Comparison of ENCODE assay signal across 1 cellular context in the genomic region with DNA sequence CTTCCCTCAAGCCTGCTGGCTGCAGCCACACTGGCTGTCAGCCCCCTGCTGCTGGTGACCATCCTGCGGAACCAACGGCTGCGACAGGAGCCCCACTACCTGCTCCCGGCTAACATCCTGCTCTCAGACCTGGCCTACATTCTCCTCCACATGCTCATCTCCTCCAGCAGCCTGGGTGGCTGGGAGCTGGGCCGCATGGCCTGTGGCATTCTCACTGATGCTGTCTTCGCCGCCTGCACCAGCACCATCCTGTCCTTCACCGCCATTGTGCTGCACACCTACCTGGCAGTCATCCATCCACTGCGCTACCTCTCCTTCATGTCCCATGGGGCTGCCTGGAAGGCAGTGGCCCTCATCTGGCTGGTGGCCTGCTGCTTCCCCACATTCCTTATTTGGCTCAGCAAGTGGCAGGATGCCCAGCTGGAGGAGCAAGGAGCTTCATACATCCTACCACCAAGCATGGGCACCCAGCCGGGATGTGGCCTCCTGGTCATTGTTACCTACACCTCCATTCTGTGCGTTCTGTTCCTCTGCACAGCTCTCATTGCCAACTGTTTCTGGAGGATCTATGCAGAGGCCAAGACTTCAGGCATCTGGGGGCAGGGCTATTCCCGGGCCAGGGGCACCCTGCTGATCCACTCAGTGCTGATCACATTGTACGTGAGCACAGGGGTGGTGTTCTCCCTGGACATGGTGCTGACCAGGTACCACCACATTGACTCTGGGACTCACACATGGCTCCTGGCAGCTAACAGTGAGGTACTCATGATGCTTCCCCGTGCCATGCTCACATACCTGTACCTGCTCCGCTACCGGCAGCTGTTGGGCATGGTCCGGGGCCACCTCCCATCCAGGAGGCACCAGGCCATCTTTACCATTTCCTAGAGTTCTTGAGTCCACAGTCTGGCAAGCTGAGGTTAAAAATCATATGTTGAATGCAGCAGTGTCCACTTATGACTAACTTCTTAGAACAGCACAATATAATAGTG.
TF ChIP-seq lines count a peak whose summit lies in the region.

No MANE protein-coding gene starts in this region.

TF ChIP-seq in GM23338, 12 proteins besides CTCF, POLR2A, EP300 and RAD21 (continued from another document):
- TF ChIP-seq, protein P1, sequence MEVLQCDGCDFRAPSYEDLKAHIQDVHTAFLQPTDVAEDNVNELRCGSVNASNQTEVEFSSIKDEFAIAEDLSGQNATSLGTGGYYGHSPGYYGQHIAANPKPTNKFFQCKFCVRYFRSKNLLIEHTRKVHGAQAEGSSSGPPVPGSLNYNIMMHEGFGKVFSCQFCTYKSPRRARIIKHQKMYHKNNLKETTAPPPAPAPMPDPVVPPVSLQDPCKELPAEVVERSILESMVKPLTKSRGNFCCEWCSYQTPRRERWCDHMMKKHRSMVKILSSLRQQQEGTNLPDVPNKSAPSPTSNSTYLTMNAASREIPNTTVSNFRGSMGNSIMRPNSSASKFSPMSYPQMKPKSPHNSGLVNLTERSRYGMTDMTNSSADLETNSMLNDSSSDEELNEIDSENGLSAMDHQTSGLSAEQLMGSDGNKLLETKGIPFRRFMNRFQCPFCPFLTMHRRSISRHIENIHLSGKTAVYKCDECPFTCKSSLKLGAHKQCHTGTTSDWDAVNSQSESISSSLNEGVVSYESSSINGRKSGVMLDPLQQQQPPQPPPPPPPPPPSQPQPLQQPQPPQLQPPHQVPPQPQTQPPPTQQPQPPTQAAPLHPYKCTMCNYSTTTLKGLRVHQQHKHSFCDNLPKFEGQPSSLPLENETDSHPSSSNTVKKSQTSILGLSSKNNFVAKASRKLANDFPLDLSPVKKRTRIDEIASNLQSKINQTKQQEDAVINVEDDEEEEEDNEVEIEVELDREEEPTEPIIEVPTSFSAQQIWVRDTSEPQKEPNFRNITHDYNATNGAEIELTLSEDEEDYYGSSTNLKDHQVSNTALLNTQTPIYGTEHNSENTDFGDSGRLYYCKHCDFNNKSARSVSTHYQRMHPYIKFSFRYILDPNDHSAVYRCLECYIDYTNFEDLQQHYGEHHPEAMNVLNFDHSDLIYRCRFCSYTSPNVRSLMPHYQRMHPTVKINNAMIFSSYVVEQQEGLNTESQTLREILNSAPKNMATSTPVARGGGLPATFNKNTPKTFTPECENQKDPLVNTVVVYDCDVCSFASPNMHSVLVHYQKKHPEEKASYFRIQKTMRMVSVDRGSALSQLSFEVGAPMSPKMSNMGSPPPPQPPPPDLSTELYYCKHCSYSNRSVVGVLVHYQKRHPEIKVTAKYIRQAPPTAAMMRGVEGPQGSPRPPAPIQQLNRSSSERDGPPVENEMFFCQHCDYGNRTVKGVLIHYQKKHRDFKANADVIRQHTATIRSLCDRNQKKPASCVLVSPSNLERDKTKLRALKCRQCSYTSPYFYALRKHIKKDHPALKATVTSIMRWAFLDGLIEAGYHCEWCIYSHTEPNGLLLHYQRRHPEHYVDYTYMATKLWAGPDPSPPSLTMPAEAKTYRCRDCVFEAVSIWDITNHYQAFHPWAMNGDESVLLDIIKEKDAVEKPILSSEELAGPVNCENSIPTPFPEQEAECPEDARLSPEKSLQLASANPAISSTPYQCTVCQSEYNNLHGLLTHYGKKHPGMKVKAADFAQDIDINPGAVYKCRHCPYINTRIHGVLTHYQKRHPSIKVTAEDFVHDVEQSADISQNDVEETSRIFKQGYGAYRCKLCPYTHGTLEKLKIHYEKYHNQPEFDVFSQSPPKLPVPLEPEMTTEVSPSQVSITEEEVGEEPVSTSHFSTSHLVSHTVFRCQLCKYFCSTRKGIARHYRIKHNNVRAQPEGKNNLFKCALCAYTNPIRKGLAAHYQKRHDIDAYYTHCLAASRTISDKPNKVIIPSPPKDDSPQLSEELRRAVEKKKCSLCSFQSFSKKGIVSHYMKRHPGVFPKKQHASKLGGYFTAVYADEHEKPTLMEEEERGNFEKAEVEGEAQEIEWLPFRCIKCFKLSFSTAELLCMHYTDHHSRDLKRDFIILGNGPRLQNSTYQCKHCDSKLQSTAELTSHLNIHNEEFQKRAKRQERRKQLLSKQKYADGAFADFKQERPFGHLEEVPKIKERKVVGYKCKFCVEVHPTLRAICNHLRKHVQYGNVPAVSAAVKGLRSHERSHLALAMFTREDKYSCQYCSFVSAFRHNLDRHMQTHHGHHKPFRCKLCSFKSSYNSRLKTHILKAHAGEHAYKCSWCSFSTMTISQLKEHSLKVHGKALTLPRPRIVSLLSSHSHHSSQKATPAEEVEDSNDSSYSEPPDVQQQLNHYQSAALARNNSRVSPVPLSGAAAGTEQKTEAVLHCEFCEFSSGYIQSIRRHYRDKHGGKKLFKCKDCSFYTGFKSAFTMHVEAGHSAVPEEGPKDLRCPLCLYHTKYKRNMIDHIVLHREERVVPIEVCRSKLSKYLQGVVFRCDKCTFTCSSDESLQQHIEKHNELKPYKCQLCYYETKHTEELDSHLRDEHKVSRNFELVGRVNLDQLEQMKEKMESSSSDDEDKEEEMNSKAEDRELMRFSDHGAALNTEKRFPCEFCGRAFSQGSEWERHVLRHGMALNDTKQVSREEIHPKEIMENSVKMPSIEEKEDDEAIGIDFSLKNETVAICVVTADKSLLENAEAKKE (CRISPR knock-in tag; IDR thresholded peaks at IDR 0.05): no peak
- no peak for TF ChIP-seq EZH2phosphoT487 (IDR thresholded peaks at IDR 0.05; ENCODE audit: unreplicated experiment)
- no peak for TF ChIP-seq CREB1 (CRISPR knock-in tag; IDR thresholded peaks at IDR 0.05; ENCODE audit: low read depth)
- TF ChIP-seq, protein P2, sequence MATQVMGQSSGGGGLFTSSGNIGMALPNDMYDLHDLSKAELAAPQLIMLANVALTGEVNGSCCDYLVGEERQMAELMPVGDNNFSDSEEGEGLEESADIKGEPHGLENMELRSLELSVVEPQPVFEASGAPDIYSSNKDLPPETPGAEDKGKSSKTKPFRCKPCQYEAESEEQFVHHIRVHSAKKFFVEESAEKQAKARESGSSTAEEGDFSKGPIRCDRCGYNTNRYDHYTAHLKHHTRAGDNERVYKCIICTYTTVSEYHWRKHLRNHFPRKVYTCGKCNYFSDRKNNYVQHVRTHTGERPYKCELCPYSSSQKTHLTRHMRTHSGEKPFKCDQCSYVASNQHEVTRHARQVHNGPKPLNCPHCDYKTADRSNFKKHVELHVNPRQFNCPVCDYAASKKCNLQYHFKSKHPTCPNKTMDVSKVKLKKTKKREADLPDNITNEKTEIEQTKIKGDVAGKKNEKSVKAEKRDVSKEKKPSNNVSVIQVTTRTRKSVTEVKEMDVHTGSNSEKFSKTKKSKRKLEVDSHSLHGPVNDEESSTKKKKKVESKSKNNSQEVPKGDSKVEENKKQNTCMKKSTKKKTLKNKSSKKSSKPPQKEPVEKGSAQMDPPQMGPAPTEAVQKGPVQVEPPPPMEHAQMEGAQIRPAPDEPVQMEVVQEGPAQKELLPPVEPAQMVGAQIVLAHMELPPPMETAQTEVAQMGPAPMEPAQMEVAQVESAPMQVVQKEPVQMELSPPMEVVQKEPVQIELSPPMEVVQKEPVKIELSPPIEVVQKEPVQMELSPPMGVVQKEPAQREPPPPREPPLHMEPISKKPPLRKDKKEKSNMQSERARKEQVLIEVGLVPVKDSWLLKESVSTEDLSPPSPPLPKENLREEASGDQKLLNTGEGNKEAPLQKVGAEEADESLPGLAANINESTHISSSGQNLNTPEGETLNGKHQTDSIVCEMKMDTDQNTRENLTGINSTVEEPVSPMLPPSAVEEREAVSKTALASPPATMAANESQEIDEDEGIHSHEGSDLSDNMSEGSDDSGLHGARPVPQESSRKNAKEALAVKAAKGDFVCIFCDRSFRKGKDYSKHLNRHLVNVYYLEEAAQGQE (IDR thresholded peaks at IDR 0.05; ENCODE audit: unreplicated experiment): no peak
- no peak for TF ChIP-seq ZNF331 (CRISPR knock-in tag; IDR thresholded peaks at IDR 0.05; ENCODE audit: low read depth)
- TF ChIP-seq NANOG (IDR thresholded peaks at IDR 0.05; ENCODE audit: borderline replicate concordance): no peak
- TF ChIP-seq STAT1 (IDR thresholded peaks at IDR 0.05; ENCODE audit: unreplicated experiment): no peak
- no peak for TF ChIP-seq JUNB (IDR thresholded peaks at IDR 0.05; ENCODE audit: unreplicated experiment)
- no peak for TF ChIP-seq ETS1 (IDR thresholded peaks at IDR 0.05)
